In genomic region chr6:13866291-13866690, GRCh38 we compare ENCODE assay signal across 15 cellular contexts. TPM values are rescaled to one million over a fixed set of nuclear protein-coding genes. Genes with fewer than 3 reads are reported as not detected.
"Had no signal": no experiment of that assay in that cellular context is flagged by ENCODE, and none has a peak within 500 bp of the region (broad histone marks: within the 10 kb centered on the region; RNA-seq: fewer than 3 reads in every experiment).

No MANE protein-coding gene starts in this region.

- H3K36me3 Mint-ChIP-seq: immature natural killer cell had no signal

- H3K27ac Mint-ChIP-seq: activated CD4-positive, alpha-beta T cell treated with anti-CD3 and anti-CD28 coated beads, Interleukin-2, amount 10 ng/mL, durations not matched to agents 24 days and 14 days; activated CD8-positive, alpha-beta T cell treated with anti-CD3 and anti-CD28 coated beads for 36 hours; activated naive CD4-positive, alpha-beta T cell treated with anti-CD3 and anti-CD28 coated beads, Interleukin-2, amount 50 U/mL, for 72 hours; activated T-cell treated with anti-CD3 and anti-CD28 coated beads, Interleukin-2, amount 50 U/mL, for 24 hours; activated T-helper 17 cell treated with anti-CD3 and anti-CD28 coated beads, Interleukin-2, amount 50 U/mL, for 72 hours; immature natural killer cell; nephron progenitor cell had no signal

- H3K4me1 Mint-ChIP-seq: activated CD4-positive, alpha-beta T cell treated with anti-CD3 and anti-CD28 coated beads, Interleukin-2, amount 10 ng/mL, durations not matched to agents 24 days and 14 days; activated T-helper 17 cell treated with anti-CD3 and anti-CD28 coated beads, Interleukin-2, amount 50 U/mL, for 72 hours; immature natural killer cell had no signal

- H3K4me3 Mint-ChIP-seq: activated CD4-positive, alpha-beta T cell treated with anti-CD3 and anti-CD28 coated beads, Interleukin-2, amount 10 ng/mL, durations not matched to agents 24 days and 14 days; activated CD8-positive, alpha-beta T cell treated with anti-CD3 and anti-CD28 coated beads for 36 hours; activated T-cell treated with anti-CD3 and anti-CD28 coated beads, Interleukin-2, amount 50 U/mL, for 24 hours; activated T-helper 17 cell treated with anti-CD3 and anti-CD28 coated beads, Interleukin-2, amount 50 U/mL, for 72 hours; immature natural killer cell; nephron progenitor cell had no signal

- DNase-seq: activated CD4-positive, alpha-beta T cell treated with anti-CD3 and anti-CD28 coated beads, Interleukin-2, amount 10 ng/mL, durations not matched to agents 24 days and 14 days; activated CD8-positive, alpha-beta T cell treated with anti-CD3 and anti-CD28 coated beads for 36 hours; activated T-cell treated with anti-CD3 and anti-CD28 coated beads, Interleukin-2, amount 50 U/mL, for 24 hours; brain microvascular endothelial cell; glutamatergic neuron; immature natural killer cell; lower lobe of right lung; mesendoderm; mucosa of descending colon; nephron progenitor cell; right cardiac atrium; stimulated activated CD4-positive, alpha-beta T cell treated with anti-CD3 and anti-CD28 coated beads, Interleukin-4, amount 100 ng/mL, for 24 hours; stimulated activated naive CD8-positive, alpha-beta T cell treated with anti-CD3 and anti-CD28 coated beads, Interleukin-15, Interleukin-2, amounts not matched to agents 100 U/mL and 50 U/mL, for 24 hours had no signal

- H3K9me3 Mint-ChIP-seq: activated CD4-positive, alpha-beta T cell treated with anti-CD3 and anti-CD28 coated beads, Interleukin-2, amount 10 ng/mL, durations not matched to agents 24 days and 14 days; activated CD8-positive, alpha-beta T cell treated with anti-CD3 and anti-CD28 coated beads for 36 hours; activated naive CD4-positive, alpha-beta T cell treated with anti-CD3 and anti-CD28 coated beads, Interleukin-2, amount 50 U/mL, for 72 hours; activated T-cell treated with anti-CD3 and anti-CD28 coated beads, Interleukin-2, amount 50 U/mL, for 24 hours; activated T-helper 17 cell treated with anti-CD3 and anti-CD28 coated beads, Interleukin-2, amount 50 U/mL, for 72 hours had no signal

RNA-seq across cellular contexts. Expression of gene RNF182, which starts 58.5 kb away (rescaled TPM):
- total RNA-seq: activated CD4-positive, alpha-beta T cell treated with anti-CD3 and anti-CD28 coated beads, Interleukin-2, amount 10 ng/mL, durations not matched to agents 24 days and 14 days; activated CD8-positive, alpha-beta T cell treated with anti-CD3 and anti-CD28 coated beads for 36 hours; activated naive CD4-positive, alpha-beta T cell treated with anti-CD3 and anti-CD28 coated beads, Interleukin-2, amount 50 U/mL, for 72 hours; activated T-helper 17 cell treated with anti-CD3 and anti-CD28 coated beads, Interleukin-2, amount 50 U/mL, for 72 hours had no signal
